Comparison of ENCODE assay signal across 15 cellular contexts in the genomic region with DNA sequence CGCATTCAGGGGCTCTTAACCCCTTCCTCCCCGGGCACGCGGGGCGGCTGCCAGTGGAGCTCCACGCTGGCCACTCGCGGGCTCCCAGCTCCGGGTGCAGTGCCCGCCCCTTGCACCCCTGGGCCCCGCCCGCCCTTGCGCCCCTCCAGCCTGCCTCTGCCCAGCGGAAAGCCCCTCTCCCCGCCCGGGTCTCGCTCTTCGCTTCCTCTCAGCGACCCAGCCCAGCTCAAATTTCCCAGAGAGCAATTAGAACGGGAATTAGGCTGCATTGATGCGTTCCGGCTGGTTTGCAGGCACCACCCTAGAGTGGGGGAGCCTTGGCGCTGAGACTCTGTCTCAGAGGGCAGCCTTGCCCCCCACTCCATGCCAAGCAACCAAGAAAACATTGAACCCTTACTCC. TPM values are rescaled to one million over a fixed set of nuclear protein-coding genes. Genes with fewer than 3 reads are reported as not detected.
DNase-seq lines count a peak whose midpoint lies in the region; ATAC-seq, FAIRE-seq and TF ChIP-seq lines count a peak whose summit lies in the region.
"Had no signal": no experiment of that assay in that cellular context is flagged by ENCODE, and none has a peak within 500 bp of the region (broad histone marks: within the 10 kb centered on the region; RNA-seq: fewer than 3 reads in every experiment).

No MANE protein-coding gene starts in this region.

- ATAC-seq in natural killer cell: no peak
- no peak for ATAC-seq in HG03354 (IDR thresholded peaks at IDR 0.05; ENCODE audit: poor library complexity, severe bottlenecking, unreplicated experiment)

- H3K27ac Mint-ChIP-seq in brain: peak overlapping the region in 1 of 5 experiments; percentile 23
- no peak overlapping the region for H3K27ac Mint-ChIP-seq in natural killer cell
- H3K27ac Mint-ChIP-seq: endodermal cell had no signal

- peaks cover 96% of the 10 kb centered on the region for H3K27me3 Mint-ChIP-seq in brain
- peaks cover 54 to 63% of the 10 kb centered on the region in 2 donors for H3K27me3 Mint-ChIP-seq in natural killer cell (ENCODE audit: low read depth in 2 of 2)

- intact Hi-C loops in natural killer cell (cut with micrococcal nuclease): no loop called here
- intact Hi-C loops in uterus (cut with DNase I; ENCODE audit: low total_unique reads): no loop called here

- POLR2A ChIA-PET in HEK293 (lab: Yijun Ruan, JAX): no interaction called here

- H3K4me1 ChIP-seq in HEK293 (ENCODE audit: control insufficient read depth, insufficient read depth, low read length): no peaks in the 10 kb centered on the region; the same call in 1 of the 2 replicates
- H3K4me1 ChIP-seq in uterus: peaks cover 0 to 4% of the 10 kb centered on the region in 2 donors
- H3K4me1 ChIP-seq: SJSA1 had no signal

- peak; percentile 1 for DNase-seq in DMS 273 (lab: John Stamatoyannopoulos, UW; ENCODE audit: unreplicated experiment)
- DNase-seq in DMS 273 treated with DMSO at 0.1 percent for 48 hours (lab: John Stamatoyannopoulos, UW): no peak
- no peak for DNase-seq in natural killer cell
- no peak for DNase-seq in GM12892 (ENCODE audit: insufficient read length)
- no peak for DNase-seq in uterus
- DNase-seq: kidney glomerular epithelial cell had no signal

- no peaks in the 10 kb centered on the region for H3K9me3 ChIP-seq in HEK293 (ENCODE audit: control insufficient read depth, insufficient read depth, low read depth, low read length)
- no peaks in the 10 kb centered on the region for H3K9me3 ChIP-seq in uterus
- H3K9me3 ChIP-seq: prostate gland, SJSA1 had no signal

- TF ChIP-seq CTCF in HEK293 (tag by site-specific recombination; IDR thresholded peaks at IDR 0.05) (no peak), brain (conservative IDR thresholded peaks at IDR 0.05) (no peak), natural killer cell (IDR thresholded peaks at IDR 0.05) (no peak), uterus (IDR thresholded peaks at IDR 0.05) (no peak)

- H3K36me3 Mint-ChIP-seq in brain: no peaks in the 10 kb centered on the region
- peaks cover 5% of the 10 kb centered on the region for H3K36me3 Mint-ChIP-seq in natural killer cell

- no peaks in the 10 kb centered on the region for H3K36me3 ChIP-seq in HEK293 (ENCODE audit: control insufficient read depth in 2 of 2, insufficient read depth in 1 of 2, low read length in 2 of 2)
- no peaks in the 10 kb centered on the region for H3K36me3 ChIP-seq in uterus
- H3K36me3 ChIP-seq: prostate gland, SJSA1 had no signal

- H3K4me3 ChIP-seq in HEK293 (ENCODE audit: low read depth, low read length) (peak overlapping the region; percentile 12; the same call in 1 of the 2 replicates), uterus (no peak overlapping the region)
- H3K4me3 ChIP-seq: SJSA1 had no signal

- peaks cover 15 to 61% of the 10 kb centered on the region in 2 donors for H3K27me3 ChIP-seq in uterus

- CTCF ChIA-PET in HEK293 (lab: Yijun Ruan, JAX): no interaction called here

- H3K4me1 Mint-ChIP-seq in brain (peaks cover 45% of the 10 kb centered on the region), natural killer cell (peaks cover 32 to 38% of the 10 kb centered on the region in 2 donors)

- H3K27ac ChIP-seq in HEK293 (ENCODE audit: extremely low read depth, low read depth, low read length) (no peak overlapping the region), uterus (no peak overlapping the region)
- H3K27ac ChIP-seq: 22Rv1, prostate gland, SJSA1 had no signal

- TF ChIP-seq POLR2A in GM12892 (IDR thresholded peaks at IDR 0.05; ENCODE audit: low read depth, low read length) (no peak), uterus (IDR thresholded peaks at IDR 0.05) (no peak)

- no peak for FAIRE-seq in GM12892 (lab: Jason Lieb, UNC)
- FAIRE-seq: GM19239 had no signal

- H3K9me3 Mint-ChIP-seq in brain (peaks cover 0 to 13% (median 0%) of the 10 kb centered on the region in 5 experiments), natural killer cell (peaks cover 0 to 2% of the 10 kb centered on the region in 2 donors)
- H3K9me3 Mint-ChIP-seq: endodermal cell had no signal

- H3K4me3 Mint-ChIP-seq in brain (peak overlapping the region; percentile 69 to 81 (median 80)), natural killer cell (peak overlapping the region; percentile 91)
- H3K4me3 Mint-ChIP-seq: endodermal cell had no signal

TF ChIP-seq in HEK293, 187 proteins besides CTCF, POLR2A, EP300 and RAD21:
- peak; percentile 55 for TF ChIP-seq KLF1 (tag by site-specific recombination; IDR thresholded peaks at IDR 0.05)
- TF ChIP-seq, protein P1, sequence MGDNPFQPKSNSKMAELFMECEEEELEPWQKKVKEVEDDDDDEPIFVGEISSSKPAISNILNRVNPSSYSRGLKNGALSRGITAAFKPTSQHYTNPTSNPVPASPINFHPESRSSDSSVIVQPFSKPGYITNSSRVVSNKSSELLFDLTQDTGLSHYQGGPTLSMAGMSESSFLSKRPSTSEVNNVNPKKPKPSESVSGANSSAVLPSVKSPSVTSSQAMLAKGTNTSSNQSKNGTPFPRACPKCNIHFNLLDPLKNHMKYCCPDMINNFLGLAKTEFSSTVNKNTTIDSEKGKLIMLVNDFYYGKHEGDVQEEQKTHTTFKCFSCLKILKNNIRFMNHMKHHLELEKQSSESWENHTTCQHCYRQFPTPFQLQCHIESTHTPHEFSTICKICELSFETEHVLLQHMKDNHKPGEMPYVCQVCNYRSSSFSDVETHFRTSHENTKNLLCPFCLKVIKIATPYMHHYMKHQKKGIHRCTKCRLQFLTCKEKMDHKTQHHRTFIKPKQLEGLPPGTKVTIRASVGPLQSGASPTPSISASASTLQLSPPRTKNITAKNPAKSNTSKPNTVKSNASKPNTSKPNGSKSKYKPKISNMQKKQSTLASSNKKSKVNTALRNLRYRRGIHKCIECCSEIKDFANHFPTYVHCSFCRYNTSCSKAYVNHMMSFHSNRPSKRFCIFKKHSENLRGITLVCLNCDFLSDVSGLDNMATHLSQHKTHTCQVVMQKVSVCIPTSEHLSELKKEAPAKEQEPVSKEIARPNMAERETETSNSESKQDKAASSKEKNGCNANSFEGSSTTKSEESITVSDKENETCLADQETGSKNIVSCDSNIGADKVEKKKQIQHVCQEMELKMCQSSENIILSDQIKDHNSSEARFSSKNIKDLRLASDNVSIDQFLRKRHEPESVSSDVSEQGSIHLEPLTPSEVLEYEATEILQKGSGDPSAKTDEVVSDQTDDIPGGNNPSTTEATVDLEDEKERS (tag by site-specific recombination; IDR thresholded peaks at IDR 0.05): no peak

RNA-seq across cellular contexts. Expression of a gene that starts 1.8 kb away (rescaled TPM):
- 0.19 TPM for polyA plus RNA-seq in brain (ENCODE audit: insufficient read depth, low read depth, low replicate concordance)
- total RNA-seq in natural killer cell (not detected), uterus (not detected)
- polyA plus RNA-seq in GM12892 (2012; ENCODE audit: missing spikeins): not detected
- total RNA-seq: endodermal cell, HT-29, prostate gland, SJSA1 had no signal
